Comparison of ENCODE assay signal across 1 cellular context in the genomic region with DNA sequence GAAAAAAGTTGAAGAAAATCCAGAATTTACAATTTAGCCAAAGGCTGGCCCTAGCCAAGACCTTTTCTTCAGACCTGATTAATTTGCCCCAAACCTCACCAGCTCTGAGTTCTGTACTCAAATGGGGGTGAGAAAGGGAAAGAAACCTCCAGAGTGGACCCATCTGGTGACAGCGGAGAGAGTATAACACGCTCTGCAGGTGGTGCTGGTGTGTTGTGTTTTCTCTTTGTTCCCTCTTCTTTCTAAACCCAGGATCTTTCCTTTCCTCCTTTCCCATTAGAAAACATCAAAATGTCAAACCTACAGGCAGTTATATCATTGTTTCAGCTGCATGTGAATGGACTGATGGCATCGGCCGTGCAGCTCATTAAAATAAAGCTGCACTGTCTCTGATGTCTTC.
TF ChIP-seq lines count a peak whose summit lies in the region.

No MANE protein-coding gene starts in this region.

TF ChIP-seq in WTC11, 78 proteins besides CTCF, POLR2A, EP300 and RAD21 (continued from another document):
- TF ChIP-seq, protein P1, sequence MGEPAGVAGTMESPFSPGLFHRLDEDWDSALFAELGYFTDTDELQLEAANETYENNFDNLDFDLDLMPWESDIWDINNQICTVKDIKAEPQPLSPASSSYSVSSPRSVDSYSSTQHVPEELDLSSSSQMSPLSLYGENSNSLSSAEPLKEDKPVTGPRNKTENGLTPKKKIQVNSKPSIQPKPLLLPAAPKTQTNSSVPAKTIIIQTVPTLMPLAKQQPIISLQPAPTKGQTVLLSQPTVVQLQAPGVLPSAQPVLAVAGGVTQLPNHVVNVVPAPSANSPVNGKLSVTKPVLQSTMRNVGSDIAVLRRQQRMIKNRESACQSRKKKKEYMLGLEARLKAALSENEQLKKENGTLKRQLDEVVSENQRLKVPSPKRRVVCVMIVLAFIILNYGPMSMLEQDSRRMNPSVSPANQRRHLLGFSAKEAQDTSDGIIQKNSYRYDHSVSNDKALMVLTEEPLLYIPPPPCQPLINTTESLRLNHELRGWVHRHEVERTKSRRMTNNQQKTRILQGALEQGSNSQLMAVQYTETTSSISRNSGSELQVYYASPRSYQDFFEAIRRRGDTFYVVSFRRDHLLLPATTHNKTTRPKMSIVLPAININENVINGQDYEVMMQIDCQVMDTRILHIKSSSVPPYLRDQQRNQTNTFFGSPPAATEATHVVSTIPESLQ (CRISPR knock-in tag; IDR thresholded peaks at IDR 0.05): no peak
- TF ChIP-seq ATF1 (CRISPR knock-in tag; IDR thresholded peaks at IDR 0.05) (no peak), ESRRA (CRISPR knock-in tag; IDR thresholded peaks at IDR 0.05; ENCODE audit: borderline replicate concordance) (no peak), JAZF1 (CRISPR knock-in tag; IDR thresholded peaks at IDR 0.05) (no peak), FOXP1 (CRISPR knock-in tag; IDR thresholded peaks at IDR 0.05; ENCODE audit: borderline replicate concordance) (no peak)
- TF ChIP-seq, protein P2, sequence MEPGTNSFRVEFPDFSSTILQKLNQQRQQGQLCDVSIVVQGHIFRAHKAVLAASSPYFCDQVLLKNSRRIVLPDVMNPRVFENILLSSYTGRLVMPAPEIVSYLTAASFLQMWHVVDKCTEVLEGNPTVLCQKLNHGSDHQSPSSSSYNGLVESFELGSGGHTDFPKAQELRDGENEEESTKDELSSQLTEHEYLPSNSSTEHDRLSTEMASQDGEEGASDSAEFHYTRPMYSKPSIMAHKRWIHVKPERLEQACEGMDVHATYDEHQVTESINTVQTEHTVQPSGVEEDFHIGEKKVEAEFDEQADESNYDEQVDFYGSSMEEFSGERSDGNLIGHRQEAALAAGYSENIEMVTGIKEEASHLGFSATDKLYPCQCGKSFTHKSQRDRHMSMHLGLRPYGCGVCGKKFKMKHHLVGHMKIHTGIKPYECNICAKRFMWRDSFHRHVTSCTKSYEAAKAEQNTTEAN (CRISPR knock-in tag; IDR thresholded peaks at IDR 0.05): no peak
- TF ChIP-seq, protein P3, sequence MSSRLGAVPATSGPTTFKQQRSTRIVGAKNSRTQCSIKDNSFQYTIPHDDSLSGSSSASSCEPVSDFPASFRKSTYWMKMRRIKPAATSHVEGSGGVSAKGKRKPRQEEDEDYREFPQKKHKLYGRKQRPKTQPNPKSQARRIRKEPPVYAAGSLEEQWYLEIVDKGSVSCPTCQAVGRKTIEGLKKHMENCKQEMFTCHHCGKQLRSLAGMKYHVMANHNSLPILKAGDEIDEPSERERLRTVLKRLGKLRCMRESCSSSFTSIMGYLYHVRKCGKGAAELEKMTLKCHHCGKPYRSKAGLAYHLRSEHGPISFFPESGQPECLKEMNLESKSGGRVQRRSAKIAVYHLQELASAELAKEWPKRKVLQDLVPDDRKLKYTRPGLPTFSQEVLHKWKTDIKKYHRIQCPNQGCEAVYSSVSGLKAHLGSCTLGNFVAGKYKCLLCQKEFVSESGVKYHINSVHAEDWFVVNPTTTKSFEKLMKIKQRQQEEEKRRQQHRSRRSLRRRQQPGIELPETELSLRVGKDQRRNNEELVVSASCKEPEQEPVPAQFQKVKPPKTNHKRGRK (CRISPR knock-in tag; IDR thresholded peaks at IDR 0.05; ENCODE audit: borderline replicate concordance): no peak
- TF ChIP-seq, protein P4, sequence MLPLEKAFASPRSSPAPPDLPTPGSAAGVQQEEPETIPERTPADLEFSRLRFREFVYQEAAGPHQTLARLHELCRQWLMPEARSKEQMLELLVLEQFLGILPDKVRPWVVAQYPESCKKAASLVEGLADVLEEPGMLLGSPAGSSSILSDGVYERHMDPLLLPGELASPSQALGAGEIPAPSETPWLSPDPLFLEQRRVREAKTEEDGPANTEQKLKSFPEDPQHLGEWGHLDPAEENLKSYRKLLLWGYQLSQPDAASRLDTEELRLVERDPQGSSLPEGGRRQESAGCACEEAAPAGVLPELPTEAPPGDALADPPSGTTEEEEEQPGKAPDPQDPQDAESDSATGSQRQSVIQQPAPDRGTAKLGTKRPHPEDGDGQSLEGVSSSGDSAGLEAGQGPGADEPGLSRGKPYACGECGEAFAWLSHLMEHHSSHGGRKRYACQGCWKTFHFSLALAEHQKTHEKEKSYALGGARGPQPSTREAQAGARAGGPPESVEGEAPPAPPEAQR (CRISPR knock-in tag; IDR thresholded peaks at IDR 0.05): no peak
